In genomic region chr4:107541511-107541910, GRCh38 we compare ENCODE assay signal across 29 cellular contexts.
"Had no signal": no experiment of that assay in that cellular context is flagged by ENCODE, and none has a peak within 500 bp of the region (broad histone marks: within the 10 kb centered on the region; RNA-seq: fewer than 3 reads in every experiment).

No MANE protein-coding gene starts in this region.

- H3K9me3 Mint-ChIP-seq: naive thymus-derived CD4-positive, alpha-beta T cell; neural crest cell; stimulated activated memory B cell treated with anti-CD40 and anti-IgM and Interleukin-4, amounts not matched to agents 10 μg/mL and 1 μg/mL and 100 μg/mL, for 72 hours; stimulated activated naive CD8-positive, alpha-beta T cell treated with anti-CD3 and anti-CD28 coated beads, Interleukin-15, amount 100 ng/mL, for 72 hours had no signal

- H3K27me3 Mint-ChIP-seq: natural killer cell treated with Interleukin-12 subunit alpha and Interleukin-12 subunit beta and Interleukin-15 and Interleukin-18, amount 100 ng/mL, for 72 hours; stimulated activated memory B cell treated with anti-CD40 and anti-IgM and Interleukin-4, amounts not matched to agents 10 μg/mL and 1 μg/mL and 100 μg/mL, for 72 hours; stimulated activated naive CD8-positive, alpha-beta T cell treated with anti-CD3 and anti-CD28 coated beads, Interleukin-15, amount 100 ng/mL, for 72 hours had no signal

- H3K36me3 Mint-ChIP-seq: naive thymus-derived CD4-positive, alpha-beta T cell; natural killer cell treated with Interleukin-12 subunit alpha and Interleukin-12 subunit beta and Interleukin-15 and Interleukin-18, amount 100 ng/mL, for 72 hours; stimulated activated memory B cell treated with anti-CD40 and anti-IgM and Interleukin-4, amounts not matched to agents 10 μg/mL and 1 μg/mL and 100 μg/mL, for 72 hours had no signal

- DNase-seq: head of caudate nucleus; hippocampal formation; kidney; left colon; left ventricle myocardium inferior; midbrain; mucosa of descending colon; naive thymus-derived CD4-positive, alpha-beta T cell; occipital lobe; psoas muscle; right lobe of liver; stimulated activated CD4-positive, alpha-beta T cell treated with anti-CD3 and anti-CD28 coated beads, Interleukin-1b, Interleukin-23, amount 100 ng/mL, for 48 hours; stimulated activated CD4-positive, alpha-beta T cell treated with anti-CD3 and anti-CD28 coated beads, Interleukin-2, amount 100 ng/mL, for 48 hours; stimulated activated CD4-positive, alpha-beta T cell treated with anti-CD3 and anti-CD28 coated beads, Interleukin-4, amount 100 ng/mL, for 4 hours; stimulated activated CD8-positive, alpha-beta memory T cell treated with anti-CD3 and anti-CD28 coated beads, Interleukin-4, amount 100 ng/mL, for 48 hours; stimulated activated naive CD4-positive, alpha-beta T cell treated with Interleukin-2 at 50 U/mL for 16 hours; stimulated activated naive CD8-positive, alpha-beta T cell treated with anti-CD3 and anti-CD28 coated beads, Interleukin-15, amount 100 ng/mL, for 72 hours; substantia nigra; upper lobe of left lung had no signal

- H3K79me2 ChIP-seq: parathyroid adenoma had no signal

- H3K27ac Mint-ChIP-seq: naive thymus-derived CD4-positive, alpha-beta T cell; natural killer cell treated with Interleukin-12 subunit alpha and Interleukin-12 subunit beta and Interleukin-15 and Interleukin-18, amount 100 ng/mL, for 72 hours; stimulated activated memory B cell treated with anti-CD40 and anti-IgM and Interleukin-4, amounts not matched to agents 10 μg/mL and 1 μg/mL and 100 μg/mL, for 72 hours; stimulated activated naive CD8-positive, alpha-beta T cell treated with anti-CD3 and anti-CD28 coated beads, Interleukin-15, amount 100 ng/mL, for 72 hours had no signal

- H3K4me3 Mint-ChIP-seq: naive thymus-derived CD4-positive, alpha-beta T cell; natural killer cell treated with Interleukin-12 subunit alpha and Interleukin-12 subunit beta and Interleukin-15 and Interleukin-18, amount 100 ng/mL, for 72 hours; neural crest cell; stimulated activated memory B cell treated with anti-CD40 and anti-IgM and Interleukin-4, amounts not matched to agents 10 μg/mL and 1 μg/mL and 100 μg/mL, for 72 hours; stimulated activated naive CD8-positive, alpha-beta T cell treated with anti-CD3 and anti-CD28 coated beads, Interleukin-15, amount 100 ng/mL, for 72 hours had no signal

- H3K9ac ChIP-seq: parathyroid adenoma had no signal

- H3K4me3 ChIP-seq: left ventricle myocardium inferior, lung, mucosa of descending colon, psoas muscle, right atrium auricular region, right lobe of liver, smooth muscle cell, tibial nerve, upper lobe of left lung had no signal

- H3K4me1 Mint-ChIP-seq: naive thymus-derived CD4-positive, alpha-beta T cell; neural crest cell; stimulated activated memory B cell treated with anti-CD40 and anti-IgM and Interleukin-4, amounts not matched to agents 10 μg/mL and 1 μg/mL and 100 μg/mL, for 72 hours; stimulated activated naive CD8-positive, alpha-beta T cell treated with anti-CD3 and anti-CD28 coated beads, Interleukin-15, amount 100 ng/mL, for 72 hours had no signal

- H3K4me2 ChIP-seq: smooth muscle cell had no signal

- H3K4me1 ChIP-seq: left ventricle myocardium inferior, parathyroid adenoma, psoas muscle, right atrium auricular region, right lobe of liver, tibial nerve, upper lobe of left lung had no signal

- H3K27me3 ChIP-seq: neutrophil, right atrium auricular region, right lobe of liver, tibial nerve, upper lobe of left lung had no signal

- FAIRE-seq: islet of Langerhans, kidney had no signal

- H3K27ac ChIP-seq: left ventricle myocardium inferior, neutrophil, parathyroid adenoma, psoas muscle, right atrium auricular region, right lobe of liver, tibial nerve, upper lobe of left lung had no signal

- H2AFZ ChIP-seq: parathyroid adenoma had no signal

- H3K9me3 ChIP-seq: left ventricle myocardium inferior, mucosa of descending colon, neutrophil, psoas muscle, right atrium auricular region, right lobe of liver, tibial nerve, upper lobe of left lung had no signal

- H3K36me3 ChIP-seq: left ventricle myocardium inferior, neutrophil, right atrium auricular region, right lobe of liver, tibial nerve, upper lobe of left lung had no signal
